ENCODE assay signal across 1 cellular context in genomic region chr17:44024271-44024663, GRCh38.
TF ChIP-seq lines count a peak whose summit lies in the region.

No MANE protein-coding gene starts in this region.

TF ChIP-seq in K562, 482 proteins besides CTCF, POLR2A, EP300 and RAD21:
- TF ChIP-seq SMAD3 (CRISPR knock-in tag; conservative IDR thresholded peaks at IDR 0.05) (no peak), POLR2G (IDR thresholded peaks at IDR 0.05; ENCODE audit: low read depth, low read length) (peak; percentile 7; the same call in 1 of the 2 replicates)
